1 cellular context compared by ENCODE assay signal in genomic region chr19:43651758-43652545, GRCh38.
A peak's percentile ranks its signal among the peaks of the same experiment; 100 is the strongest.
TF ChIP-seq lines count a peak whose summit lies in the region.

No MANE protein-coding gene starts in this region.

TF ChIP-seq in HepG2, 621 proteins besides CTCF, POLR2A, EP300 and RAD21 (continued from another document and continues in another):
- no peak for TF ChIP-seq NAIF1 (CRISPR knock-in tag; IDR thresholded peaks at IDR 0.05; ENCODE audit: borderline replicate concordance)
- TF ChIP-seq GATAD1 (CRISPR knock-in tag; IDR thresholded peaks at IDR 0.05): 0 out of 2 replicates have a peak, but pooled peaks have one; percentile 48
- peak; percentile 81 to 84; a peak in 3 of 4 replicates for TF ChIP-seq HMGXB4 (CRISPR knock-in tag; IDR thresholded peaks at IDR 0.05; ENCODE audit: borderline replicate concordance in 1 of 2, low read depth in 1 of 2)
- no peak for TF ChIP-seq MAZ (IDR thresholded peaks at IDR 0.05; ENCODE audit: borderline replicate concordance, low read depth, low read length)
- 0 out of 2 replicates have a peak, but pooled peaks have one; percentile 29 for TF ChIP-seq MAZ (CRISPR knock-in tag; IDR thresholded peaks at IDR 0.05; ENCODE audit: low read depth)
- TF ChIP-seq ELF4 (CRISPR knock-in tag; IDR thresholded peaks at IDR 0.05; ENCODE audit: borderline replicate concordance): peak; percentile 33; the same call in 1 of the 2 replicates
- no peak for TF ChIP-seq ZNF570 (CRISPR knock-in tag; IDR thresholded peaks at IDR 0.05; ENCODE audit: borderline replicate concordance)
- no peak for TF ChIP-seq ISL2 (CRISPR knock-in tag; IDR thresholded peaks at IDR 0.05)
- no peak for TF ChIP-seq AHDC1 (CRISPR knock-in tag; IDR thresholded peaks at IDR 0.05; ENCODE audit: borderline replicate concordance)
- TF ChIP-seq ZFYVE20 (CRISPR knock-in tag; IDR thresholded peaks at IDR 0.05; ENCODE audit: borderline replicate concordance, low read depth): no peak
- TF ChIP-seq ZFX (CRISPR knock-in tag; IDR thresholded peaks at IDR 0.05; ENCODE audit: low read depth): peak; percentile 80
- TF ChIP-seq TBX3 (IDR thresholded peaks at IDR 0.05; ENCODE audit: borderline replicate concordance): no peak
- no peak for TF ChIP-seq ZNF839 (CRISPR knock-in tag; IDR thresholded peaks at IDR 0.05; ENCODE audit: borderline replicate concordance)
- TF ChIP-seq ZNF350 (CRISPR knock-in tag; IDR thresholded peaks at IDR 0.05; ENCODE audit: borderline replicate concordance, low read depth): no peak; the same call in 1 of the 2 replicates
- TF ChIP-seq GTF2F1 (IDR thresholded peaks at IDR 0.05; ENCODE audit: low read length): no peak
- no peak for TF ChIP-seq AGO1 (IDR thresholded peaks at IDR 0.05; ENCODE audit: low read depth, low read length, poor library complexity, severe bottlenecking)
- no peak for TF ChIP-seq STAT5B (CRISPR knock-in tag; IDR thresholded peaks at IDR 0.05)
- TF ChIP-seq ZNF451 (CRISPR knock-in tag; IDR thresholded peaks at IDR 0.05): no peak
- TF ChIP-seq DR1 (CRISPR knock-in tag; IDR thresholded peaks at IDR 0.05): no peak
- TF ChIP-seq DDIT3 (CRISPR knock-in tag; IDR thresholded peaks at IDR 0.05): no peak
- no peak for TF ChIP-seq PAF1 (CRISPR knock-in tag; IDR thresholded peaks at IDR 0.05)
- TF ChIP-seq ZBTB20 (CRISPR knock-in tag; IDR thresholded peaks at IDR 0.05; ENCODE audit: borderline replicate concordance, low read depth): no peak
- peak; percentile 92 for TF ChIP-seq ELF3 (CRISPR knock-in tag; IDR thresholded peaks at IDR 0.05)
- no peak for TF ChIP-seq ZNF136 (CRISPR knock-in tag; IDR thresholded peaks at IDR 0.05; ENCODE audit: low read depth)
- no peak for TF ChIP-seq PITX1 (CRISPR knock-in tag; IDR thresholded peaks at IDR 0.05)
- no peak for TF ChIP-seq ZNF33A (CRISPR knock-in tag; IDR thresholded peaks at IDR 0.05; ENCODE audit: borderline replicate concordance)
- TF ChIP-seq MIER2 (CRISPR knock-in tag; IDR thresholded peaks at IDR 0.05): no peak
- no peak for TF ChIP-seq SOX5 (CRISPR knock-in tag; IDR thresholded peaks at IDR 0.05; ENCODE audit: borderline replicate concordance)
- TF ChIP-seq GATA4 (IDR thresholded peaks at IDR 0.05; ENCODE audit: borderline replicate concordance, low read depth): no peak
- peak; percentile 75 for TF ChIP-seq SAP130 (CRISPR knock-in tag; IDR thresholded peaks at IDR 0.05; ENCODE audit: low read depth)
- no peak for TF ChIP-seq PBX2 (CRISPR knock-in tag; IDR thresholded peaks at IDR 0.05)
- TF ChIP-seq ATF3 (CRISPR knock-in tag; IDR thresholded peaks at IDR 0.05): no peak
- TF ChIP-seq ZBTB39 (CRISPR knock-in tag; IDR thresholded peaks at IDR 0.05): 0 out of 2 replicates have a peak, but pooled peaks have one; percentile 37
- no peak for TF ChIP-seq ZHX2 (IDR thresholded peaks at IDR 0.05; ENCODE audit: low read depth)
- no peak for TF ChIP-seq ZHX2 (CRISPR knock-in tag; IDR thresholded peaks at IDR 0.05; ENCODE audit: borderline replicate concordance)
- TF ChIP-seq RCOR2 (CRISPR knock-in tag; IDR thresholded peaks at IDR 0.05): no peak
- no peak for TF ChIP-seq HDAC6 (IDR thresholded peaks at IDR 0.05; ENCODE audit: low read depth, low read length)
- TF ChIP-seq BRF2 (CRISPR knock-in tag; IDR thresholded peaks at IDR 0.05): no peak
- peak; percentile 69; the same call in 1 of the 2 replicates for TF ChIP-seq ZMYM2 (CRISPR knock-in tag; IDR thresholded peaks at IDR 0.05)
